1 cellular context compared by ENCODE assay signal in genomic region chr7:142535123-142535779, GRCh38.
TF ChIP-seq lines count a peak whose summit lies in the region.

No MANE protein-coding gene starts in this region.

TF ChIP-seq in K562, 482 proteins besides CTCF, POLR2A, EP300 and RAD21 (continued from another document):
- TF ChIP-seq, protein P1, sequence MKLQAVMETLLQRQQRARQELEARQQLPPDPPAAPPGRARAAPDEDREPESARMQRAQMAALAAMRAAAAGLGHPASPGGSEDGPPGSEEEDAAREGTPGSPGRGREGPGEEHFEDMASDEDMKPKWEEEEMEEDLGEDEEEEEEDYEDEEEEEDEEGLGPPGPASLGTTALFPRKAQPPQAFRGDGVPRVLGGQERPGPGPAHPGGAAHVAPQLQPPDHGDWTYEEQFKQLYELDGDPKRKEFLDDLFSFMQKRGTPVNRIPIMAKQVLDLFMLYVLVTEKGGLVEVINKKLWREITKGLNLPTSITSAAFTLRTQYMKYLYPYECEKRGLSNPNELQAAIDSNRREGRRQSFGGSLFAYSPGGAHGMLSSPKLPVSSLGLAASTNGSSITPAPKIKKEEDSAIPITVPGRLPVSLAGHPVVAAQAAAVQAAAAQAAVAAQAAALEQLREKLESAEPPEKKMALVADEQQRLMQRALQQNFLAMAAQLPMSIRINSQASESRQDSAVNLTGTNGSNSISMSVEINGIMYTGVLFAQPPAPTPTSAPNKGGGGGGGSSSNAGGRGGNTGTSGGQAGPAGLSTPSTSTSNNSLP (IDR thresholded peaks at IDR 0.05; ENCODE audit: borderline replicate concordance, low read depth, low read length) = no peak
- TF ChIP-seq, protein P2, sequence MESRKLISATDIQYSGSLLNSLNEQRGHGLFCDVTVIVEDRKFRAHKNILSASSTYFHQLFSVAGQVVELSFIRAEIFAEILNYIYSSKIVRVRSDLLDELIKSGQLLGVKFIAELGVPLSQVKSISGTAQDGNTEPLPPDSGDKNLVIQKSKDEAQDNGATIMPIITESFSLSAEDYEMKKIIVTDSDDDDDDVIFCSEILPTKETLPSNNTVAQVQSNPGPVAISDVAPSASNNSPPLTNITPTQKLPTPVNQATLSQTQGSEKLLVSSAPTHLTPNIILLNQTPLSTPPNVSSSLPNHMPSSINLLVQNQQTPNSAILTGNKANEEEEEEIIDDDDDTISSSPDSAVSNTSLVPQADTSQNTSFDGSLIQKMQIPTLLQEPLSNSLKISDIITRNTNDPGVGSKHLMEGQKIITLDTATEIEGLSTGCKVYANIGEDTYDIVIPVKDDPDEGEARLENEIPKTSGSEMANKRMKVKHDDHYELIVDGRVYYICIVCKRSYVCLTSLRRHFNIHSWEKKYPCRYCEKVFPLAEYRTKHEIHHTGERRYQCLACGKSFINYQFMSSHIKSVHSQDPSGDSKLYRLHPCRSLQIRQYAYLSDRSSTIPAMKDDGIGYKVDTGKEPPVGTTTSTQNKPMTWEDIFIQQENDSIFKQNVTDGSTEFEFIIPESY (CRISPR knock-in tag; IDR thresholded peaks at IDR 0.05) = no peak
- TF ChIP-seq, protein P3, sequence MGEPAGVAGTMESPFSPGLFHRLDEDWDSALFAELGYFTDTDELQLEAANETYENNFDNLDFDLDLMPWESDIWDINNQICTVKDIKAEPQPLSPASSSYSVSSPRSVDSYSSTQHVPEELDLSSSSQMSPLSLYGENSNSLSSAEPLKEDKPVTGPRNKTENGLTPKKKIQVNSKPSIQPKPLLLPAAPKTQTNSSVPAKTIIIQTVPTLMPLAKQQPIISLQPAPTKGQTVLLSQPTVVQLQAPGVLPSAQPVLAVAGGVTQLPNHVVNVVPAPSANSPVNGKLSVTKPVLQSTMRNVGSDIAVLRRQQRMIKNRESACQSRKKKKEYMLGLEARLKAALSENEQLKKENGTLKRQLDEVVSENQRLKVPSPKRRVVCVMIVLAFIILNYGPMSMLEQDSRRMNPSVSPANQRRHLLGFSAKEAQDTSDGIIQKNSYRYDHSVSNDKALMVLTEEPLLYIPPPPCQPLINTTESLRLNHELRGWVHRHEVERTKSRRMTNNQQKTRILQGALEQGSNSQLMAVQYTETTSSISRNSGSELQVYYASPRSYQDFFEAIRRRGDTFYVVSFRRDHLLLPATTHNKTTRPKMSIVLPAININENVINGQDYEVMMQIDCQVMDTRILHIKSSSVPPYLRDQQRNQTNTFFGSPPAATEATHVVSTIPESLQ (CRISPR knock-in tag; IDR thresholded peaks at IDR 0.05) = no peak
- TF ChIP-seq OTX1 (CRISPR knock-in tag; IDR thresholded peaks at IDR 0.05) (no peak), CREB1 (IDR thresholded peaks at IDR 0.05) (no peak), CREB1 (CRISPR knock-in tag; IDR thresholded peaks at IDR 0.05) (no peak), ELF2 (CRISPR knock-in tag; IDR thresholded peaks at IDR 0.05) (no peak), ELF1 (tag; IDR thresholded peaks at IDR 0.05) (no peak), SAP30 (IDR thresholded peaks at IDR 0.05; ENCODE audit: borderline replicate concordance, insufficient read depth, low read depth, low read length, poor library complexity, severe bottlenecking) (no peak)
- TF ChIP-seq, protein P4, sequence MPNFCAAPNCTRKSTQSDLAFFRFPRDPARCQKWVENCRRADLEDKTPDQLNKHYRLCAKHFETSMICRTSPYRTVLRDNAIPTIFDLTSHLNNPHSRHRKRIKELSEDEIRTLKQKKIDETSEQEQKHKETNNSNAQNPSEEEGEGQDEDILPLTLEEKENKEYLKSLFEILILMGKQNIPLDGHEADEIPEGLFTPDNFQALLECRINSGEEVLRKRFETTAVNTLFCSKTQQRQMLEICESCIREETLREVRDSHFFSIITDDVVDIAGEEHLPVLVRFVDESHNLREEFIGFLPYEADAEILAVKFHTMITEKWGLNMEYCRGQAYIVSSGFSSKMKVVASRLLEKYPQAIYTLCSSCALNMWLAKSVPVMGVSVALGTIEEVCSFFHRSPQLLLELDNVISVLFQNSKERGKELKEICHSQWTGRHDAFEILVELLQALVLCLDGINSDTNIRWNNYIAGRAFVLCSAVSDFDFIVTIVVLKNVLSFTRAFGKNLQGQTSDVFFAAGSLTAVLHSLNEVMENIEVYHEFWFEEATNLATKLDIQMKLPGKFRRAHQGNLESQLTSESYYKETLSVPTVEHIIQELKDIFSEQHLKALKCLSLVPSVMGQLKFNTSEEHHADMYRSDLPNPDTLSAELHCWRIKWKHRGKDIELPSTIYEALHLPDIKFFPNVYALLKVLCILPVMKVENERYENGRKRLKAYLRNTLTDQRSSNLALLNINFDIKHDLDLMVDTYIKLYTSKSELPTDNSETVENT (CRISPR knock-in tag; IDR thresholded peaks at IDR 0.05) = no peak
TF ChIP-seq in K562: peak in this region for 8.
